ENCODE assay signal across 14 cellular contexts in the genomic region with DNA sequence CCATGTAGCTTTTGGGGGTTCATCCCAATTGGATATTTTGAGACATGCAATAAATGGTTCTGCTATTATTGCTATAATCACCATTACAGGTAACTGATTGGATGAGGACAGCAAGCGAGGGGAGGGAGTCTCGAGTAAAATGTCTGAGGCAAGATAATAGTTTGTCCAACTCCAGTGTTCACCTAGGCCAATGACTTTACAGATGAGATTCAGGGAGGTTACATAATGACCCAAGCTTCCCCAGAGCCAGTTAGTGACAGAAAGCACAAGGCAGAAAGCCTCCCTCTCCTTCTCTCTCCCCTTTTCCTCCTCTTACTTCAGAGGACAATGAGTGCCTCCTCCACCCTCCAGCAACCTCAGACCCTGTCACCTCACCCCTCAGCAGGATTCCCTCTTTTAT.
"Had no signal": no experiment of that assay in that cellular context is flagged by ENCODE, and none has a peak within 500 bp of the region (broad histone marks: within the 10 kb centered on the region; RNA-seq: fewer than 3 reads in every experiment).

No MANE protein-coding gene starts in this region.

- ATAC-seq: activated naive CD8-positive, alpha-beta T cell treated with anti-CD3 and anti-CD28 coated beads, Interleukin-2, amount 50 U/mL, for 24 hours; esophagus mucosa had no signal

- H3K27me3 Mint-ChIP-seq: dendritic cell treated with granulocyte-macrophage colony-stimulating factor and Interleukin-4, amounts not matched to agents 40 ng/mL and 50 ng/mL, for 4 days had no signal

- H3K4me3 Mint-ChIP-seq: activated naive CD4-positive, alpha-beta T cell treated with anti-CD3 and anti-CD28 coated beads, Interleukin-2, amount 10 ng/mL, durations not matched to agents 7 days and 5 days; activated naive CD8-positive, alpha-beta T cell treated with anti-CD3 and anti-CD28 coated beads, Interleukin-2, amount 50 U/mL, for 24 hours; activated T-cell treated with anti-CD3 and anti-CD28 coated beads, Interleukin-2, amount 50 U/mL, for 72 hours; central memory CD8-positive, alpha-beta T cell; dendritic cell treated with granulocyte-macrophage colony-stimulating factor and Interleukin-4, amounts not matched to agents 40 ng/mL and 50 ng/mL, for 4 days; endodermal cell; naive thymus-derived CD4-positive, alpha-beta T cell had no signal

- H3K4me1 Mint-ChIP-seq: central memory CD8-positive, alpha-beta T cell had no signal

- H3K9me3 Mint-ChIP-seq: activated naive CD4-positive, alpha-beta T cell treated with anti-CD3 and anti-CD28 coated beads, Interleukin-2, amount 10 ng/mL, durations not matched to agents 7 days and 5 days; activated naive CD8-positive, alpha-beta T cell treated with anti-CD3 and anti-CD28 coated beads, Interleukin-2, amount 50 U/mL, for 24 hours; activated T-cell treated with anti-CD3 and anti-CD28 coated beads, Interleukin-2, amount 50 U/mL, for 72 hours; central memory CD8-positive, alpha-beta T cell had no signal

- DNase-seq: hippocampal formation, left ventricle myocardium superior, spleen had no signal

- H3K27ac ChIP-seq: pancreas, spleen, tibial nerve had no signal

- H3K4me1 ChIP-seq: tibial nerve had no signal

- H3K4me3 ChIP-seq: pancreas, spleen, tibial nerve had no signal

- H3K27me3 ChIP-seq: pancreas had no signal

- H3K36me3 ChIP-seq: pancreas, spleen, tibial nerve had no signal

- FAIRE-seq: bronchial epithelial cell had no signal

- H3K9me3 ChIP-seq: pancreas had no signal

- H3K27ac Mint-ChIP-seq: activated naive CD4-positive, alpha-beta T cell treated with anti-CD3 and anti-CD28 coated beads, Interleukin-2, amount 10 ng/mL, durations not matched to agents 7 days and 5 days; activated T-cell treated with anti-CD3 and anti-CD28 coated beads, Interleukin-2, amount 50 U/mL, for 72 hours; dendritic cell treated with granulocyte-macrophage colony-stimulating factor and Interleukin-4, amounts not matched to agents 40 ng/mL and 50 ng/mL, for 4 days; endodermal cell had no signal

- H3K36me3 Mint-ChIP-seq: activated naive CD4-positive, alpha-beta T cell treated with anti-CD3 and anti-CD28 coated beads, Interleukin-2, amount 10 ng/mL, durations not matched to agents 7 days and 5 days had no signal
